ENCODE assay signal across 1 cellular context in the genomic region with DNA sequence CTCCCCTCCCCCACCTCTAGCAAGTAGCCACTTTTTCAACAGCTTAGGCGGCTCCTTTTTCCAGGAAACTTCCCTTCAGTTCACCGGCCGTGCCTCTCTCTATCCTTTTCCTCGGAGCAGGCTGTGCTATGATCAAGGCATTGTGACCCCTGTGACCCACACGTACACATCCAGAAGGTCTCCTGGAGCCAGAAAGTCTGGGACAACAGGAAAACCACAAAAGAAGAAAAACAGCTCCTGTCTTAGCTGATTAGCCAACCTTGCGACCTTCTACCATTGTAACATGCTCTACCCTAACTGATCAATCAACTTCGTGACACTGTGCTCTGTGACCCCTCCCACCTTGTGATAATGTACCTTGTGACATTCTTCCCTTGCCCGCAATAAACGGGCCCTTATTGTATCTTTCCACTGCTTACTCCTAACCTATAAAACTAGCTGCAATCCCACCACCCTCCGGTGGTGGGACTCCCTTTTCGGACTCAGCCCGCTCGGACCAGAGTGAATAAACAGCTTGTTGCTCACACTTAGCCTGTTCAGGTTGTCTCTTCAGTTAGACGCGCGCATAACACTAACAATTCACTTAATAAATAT.
TF ChIP-seq lines count a peak whose summit lies in the region.

No MANE protein-coding gene starts in this region.

TF ChIP-seq in HepG2, 621 proteins besides CTCF, POLR2A, EP300 and RAD21 (continued from another document and continues in another):
- TF ChIP-seq, protein P1, sequence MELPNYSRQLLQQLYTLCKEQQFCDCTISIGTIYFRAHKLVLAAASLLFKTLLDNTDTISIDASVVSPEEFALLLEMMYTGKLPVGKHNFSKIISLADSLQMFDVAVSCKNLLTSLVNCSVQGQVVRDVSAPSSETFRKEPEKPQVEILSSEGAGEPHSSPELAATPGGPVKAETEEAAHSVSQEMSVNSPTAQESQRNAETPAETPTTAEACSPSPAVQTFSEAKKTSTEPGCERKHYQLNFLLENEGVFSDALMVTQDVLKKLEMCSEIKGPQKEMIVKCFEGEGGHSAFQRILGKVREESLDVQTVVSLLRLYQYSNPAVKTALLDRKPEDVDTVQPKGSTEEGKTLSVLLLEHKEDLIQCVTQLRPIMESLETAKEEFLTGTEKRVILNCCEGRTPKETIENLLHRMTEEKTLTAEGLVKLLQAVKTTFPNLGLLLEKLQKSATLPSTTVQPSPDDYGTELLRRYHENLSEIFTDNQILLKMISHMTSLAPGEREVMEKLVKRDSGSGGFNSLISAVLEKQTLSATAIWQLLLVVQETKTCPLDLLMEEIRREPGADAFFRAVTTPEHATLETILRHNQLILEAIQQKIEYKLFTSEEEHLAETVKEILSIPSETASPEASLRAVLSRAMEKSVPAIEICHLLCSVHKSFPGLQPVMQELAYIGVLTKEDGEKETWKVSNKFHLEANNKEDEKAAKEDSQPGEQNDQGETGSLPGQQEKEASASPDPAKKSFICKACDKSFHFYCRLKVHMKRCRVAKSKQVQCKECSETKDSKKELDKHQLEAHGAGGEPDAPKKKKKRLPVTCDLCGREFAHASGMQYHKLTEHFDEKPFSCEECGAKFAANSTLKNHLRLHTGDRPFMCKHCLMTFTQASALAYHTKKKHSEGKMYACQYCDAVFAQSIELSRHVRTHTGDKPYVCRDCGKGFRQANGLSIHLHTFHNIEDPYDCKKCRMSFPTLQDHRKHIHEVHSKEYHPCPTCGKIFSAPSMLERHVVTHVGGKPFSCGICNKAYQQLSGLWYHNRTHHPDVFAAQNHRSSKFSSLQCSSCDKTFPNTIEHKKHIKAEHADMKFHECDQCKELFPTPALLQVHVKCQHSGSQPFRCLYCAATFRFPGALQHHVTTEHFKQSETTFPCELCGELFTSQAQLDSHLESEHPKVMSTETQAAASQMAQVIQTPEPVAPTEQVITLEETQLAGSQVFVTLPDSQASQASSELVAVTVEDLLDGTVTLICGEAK (IDR thresholded peaks at IDR 0.05), result no peak
- TF ChIP-seq, protein P1 (CRISPR knock-in tag; IDR thresholded peaks at IDR 0.05), result no peak
- TF ChIP-seq, protein P2, sequence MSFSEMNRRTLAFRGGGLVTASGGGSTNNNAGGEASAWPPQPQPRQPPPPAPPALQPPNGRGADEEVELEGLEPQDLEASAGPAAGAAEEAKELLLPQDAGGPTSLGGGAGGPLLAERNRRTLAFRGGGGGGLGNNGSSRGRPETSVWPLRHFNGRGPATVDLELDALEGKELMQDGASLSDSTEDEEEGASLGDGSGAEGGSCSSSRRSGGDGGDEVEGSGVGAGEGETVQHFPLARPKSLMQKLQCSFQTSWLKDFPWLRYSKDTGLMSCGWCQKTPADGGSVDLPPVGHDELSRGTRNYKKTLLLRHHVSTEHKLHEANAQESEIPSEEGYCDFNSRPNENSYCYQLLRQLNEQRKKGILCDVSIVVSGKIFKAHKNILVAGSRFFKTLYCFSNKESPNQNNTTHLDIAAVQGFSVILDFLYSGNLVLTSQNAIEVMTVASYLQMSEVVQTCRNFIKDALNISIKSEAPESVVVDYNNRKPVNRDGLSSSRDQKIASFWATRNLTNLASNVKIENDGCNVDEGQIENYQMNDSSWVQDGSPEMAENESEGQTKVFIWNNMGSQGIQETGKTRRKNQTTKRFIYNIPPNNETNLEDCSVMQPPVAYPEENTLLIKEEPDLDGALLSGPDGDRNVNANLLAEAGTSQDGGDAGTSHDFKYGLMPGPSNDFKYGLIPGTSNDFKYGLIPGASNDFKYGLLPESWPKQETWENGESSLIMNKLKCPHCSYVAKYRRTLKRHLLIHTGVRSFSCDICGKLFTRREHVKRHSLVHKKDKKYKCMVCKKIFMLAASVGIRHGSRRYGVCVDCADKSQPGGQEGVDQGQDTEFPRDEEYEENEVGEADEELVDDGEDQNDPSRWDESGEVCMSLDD (CRISPR knock-in tag; IDR thresholded peaks at IDR 0.05; ENCODE audit: borderline replicate concordance), result no peak
- TF ChIP-seq ZNF17 (CRISPR knock-in tag; IDR thresholded peaks at IDR 0.05) (no peak), ZNF660 (CRISPR knock-in tag; IDR thresholded peaks at IDR 0.05; ENCODE audit: borderline replicate concordance, low read depth) (no peak), ZBTB3 (CRISPR knock-in tag; IDR thresholded peaks at IDR 0.05; ENCODE audit: borderline replicate concordance, low read depth) (no peak), KDM5B (CRISPR knock-in tag; IDR thresholded peaks at IDR 0.05; ENCODE audit: borderline replicate concordance) (peak; percentile 46; the same call in 1 of the 2 replicates), ZNF605 (CRISPR knock-in tag; IDR thresholded peaks at IDR 0.05) (no peak), ZNF746 (CRISPR knock-in tag; IDR thresholded peaks at IDR 0.05) (no peak), BRD4 (CRISPR knock-in tag; IDR thresholded peaks at IDR 0.05) (peak; percentile 48; the same call in 1 of the 2 replicates), PAWR (CRISPR knock-in tag; IDR thresholded peaks at IDR 0.05; ENCODE audit: borderline replicate concordance) (no peak), JUNB (CRISPR knock-in tag; IDR thresholded peaks at IDR 0.05; ENCODE audit: borderline replicate concordance) (no peak), ZNF841 (CRISPR knock-in tag; IDR thresholded peaks at IDR 0.05; ENCODE audit: borderline replicate concordance) (no peak), ZSCAN20 (CRISPR knock-in tag; IDR thresholded peaks at IDR 0.05; ENCODE audit: borderline replicate concordance) (0 out of 2 replicates have a peak, but pooled peaks have one; percentile 35), ZNF556 (CRISPR knock-in tag; IDR thresholded peaks at IDR 0.05; ENCODE audit: borderline replicate concordance) (no peak; the same call in 1 of the 2 replicates), SMAD3 (CRISPR knock-in tag; IDR thresholded peaks at IDR 0.05) (no peak; the same call in 1 of the 2 replicates), ZNF775 (CRISPR knock-in tag; IDR thresholded peaks at IDR 0.05; ENCODE audit: borderline replicate concordance) (no peak), ELF4 (CRISPR knock-in tag; IDR thresholded peaks at IDR 0.05; ENCODE audit: borderline replicate concordance) (0 out of 2 replicates have a peak, but pooled peaks have one; percentile 45), ZNF205 (CRISPR knock-in tag; IDR thresholded peaks at IDR 0.05) (no peak), ZNF552 (CRISPR knock-in tag; IDR thresholded peaks at IDR 0.05; ENCODE audit: borderline replicate concordance) (no peak), ZNF30 (CRISPR knock-in tag; IDR thresholded peaks at IDR 0.05) (no peak), ZIK1 (CRISPR knock-in tag; IDR thresholded peaks at IDR 0.05; ENCODE audit: borderline replicate concordance, low read depth) (no peak), ZBTB42 (CRISPR knock-in tag; IDR thresholded peaks at IDR 0.05) (no peak), SCMH1 (CRISPR knock-in tag; IDR thresholded peaks at IDR 0.05; ENCODE audit: borderline replicate concordance) (no peak), ZNF24 (IDR thresholded peaks at IDR 0.05) (no peak), POLR2AphosphoS2 (IDR thresholded peaks at IDR 0.05; ENCODE audit: low read depth, low read length) (no peak), ZSCAN31 (CRISPR knock-in tag; IDR thresholded peaks at IDR 0.05; ENCODE audit: low read depth) (peak; percentile 35), ATRX (CRISPR knock-in tag; IDR thresholded peaks at IDR 0.05; ENCODE audit: borderline replicate concordance) (no peak), ZKSCAN8 (CRISPR knock-in tag; IDR thresholded peaks at IDR 0.05; ENCODE audit: borderline replicate concordance) (0 out of 2 replicates have a peak, but pooled peaks have one; percentile 22), SYNCRIP (IDR thresholded peaks at IDR 0.05; ENCODE audit: insufficient read depth, low read depth, low read length) (no peak), SIX4 (CRISPR knock-in tag; IDR thresholded peaks at IDR 0.05) (peak; percentile 67; the same call in 1 of the 2 replicates), ZNF34 (CRISPR knock-in tag; IDR thresholded peaks at IDR 0.05; ENCODE audit: borderline replicate concordance) (no peak), NFKBIZ (CRISPR knock-in tag; IDR thresholded peaks at IDR 0.05) (no peak), ZBTB1 (CRISPR knock-in tag; IDR thresholded peaks at IDR 0.05; ENCODE audit: borderline replicate concordance) (no peak), YEATS2 (CRISPR knock-in tag; IDR thresholded peaks at IDR 0.05; ENCODE audit: borderline replicate concordance) (peak; percentile 53; the same call in 1 of the 2 replicates), NPAS2 (CRISPR knock-in tag; IDR thresholded peaks at IDR 0.05; ENCODE audit: borderline replicate concordance) (no peak), SP4 (CRISPR knock-in tag; IDR thresholded peaks at IDR 0.05) (peak; percentile 45; the same call in 1 of the 2 replicates), ZNF547 (CRISPR knock-in tag; IDR thresholded peaks at IDR 0.05) (peak; percentile 67), ZNF121 (CRISPR knock-in tag; IDR thresholded peaks at IDR 0.05) (no peak), ZC3H4 (CRISPR knock-in tag; IDR thresholded peaks at IDR 0.05; ENCODE audit: borderline replicate concordance) (no peak), ZNF441 (CRISPR knock-in tag; IDR thresholded peaks at IDR 0.05; ENCODE audit: borderline replicate concordance) (no peak)
- TF ChIP-seq, protein P3, sequence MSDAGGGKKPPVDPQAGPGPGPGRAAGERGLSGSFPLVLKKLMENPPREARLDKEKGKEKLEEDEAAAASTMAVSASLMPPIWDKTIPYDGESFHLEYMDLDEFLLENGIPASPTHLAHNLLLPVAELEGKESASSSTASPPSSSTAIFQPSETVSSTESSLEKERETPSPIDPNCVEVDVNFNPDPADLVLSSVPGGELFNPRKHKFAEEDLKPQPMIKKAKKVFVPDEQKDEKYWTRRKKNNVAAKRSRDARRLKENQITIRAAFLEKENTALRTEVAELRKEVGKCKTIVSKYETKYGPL (CRISPR knock-in tag; IDR thresholded peaks at IDR 0.05), result no peak
- TF ChIP-seq, protein P4, sequence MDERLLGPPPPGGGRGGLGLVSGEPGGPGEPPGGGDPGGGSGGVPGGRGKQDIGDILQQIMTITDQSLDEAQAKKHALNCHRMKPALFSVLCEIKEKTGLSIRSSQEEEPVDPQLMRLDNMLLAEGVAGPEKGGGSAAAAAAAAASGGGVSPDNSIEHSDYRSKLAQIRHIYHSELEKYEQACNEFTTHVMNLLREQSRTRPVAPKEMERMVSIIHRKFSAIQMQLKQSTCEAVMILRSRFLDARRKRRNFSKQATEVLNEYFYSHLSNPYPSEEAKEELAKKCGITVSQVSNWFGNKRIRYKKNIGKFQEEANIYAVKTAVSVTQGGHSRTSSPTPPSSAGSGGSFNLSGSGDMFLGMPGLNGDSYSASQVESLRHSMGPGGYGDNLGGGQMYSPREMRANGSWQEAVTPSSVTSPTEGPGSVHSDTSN (CRISPR knock-in tag; IDR thresholded peaks at IDR 0.05), result no peak
- TF ChIP-seq, protein P5, sequence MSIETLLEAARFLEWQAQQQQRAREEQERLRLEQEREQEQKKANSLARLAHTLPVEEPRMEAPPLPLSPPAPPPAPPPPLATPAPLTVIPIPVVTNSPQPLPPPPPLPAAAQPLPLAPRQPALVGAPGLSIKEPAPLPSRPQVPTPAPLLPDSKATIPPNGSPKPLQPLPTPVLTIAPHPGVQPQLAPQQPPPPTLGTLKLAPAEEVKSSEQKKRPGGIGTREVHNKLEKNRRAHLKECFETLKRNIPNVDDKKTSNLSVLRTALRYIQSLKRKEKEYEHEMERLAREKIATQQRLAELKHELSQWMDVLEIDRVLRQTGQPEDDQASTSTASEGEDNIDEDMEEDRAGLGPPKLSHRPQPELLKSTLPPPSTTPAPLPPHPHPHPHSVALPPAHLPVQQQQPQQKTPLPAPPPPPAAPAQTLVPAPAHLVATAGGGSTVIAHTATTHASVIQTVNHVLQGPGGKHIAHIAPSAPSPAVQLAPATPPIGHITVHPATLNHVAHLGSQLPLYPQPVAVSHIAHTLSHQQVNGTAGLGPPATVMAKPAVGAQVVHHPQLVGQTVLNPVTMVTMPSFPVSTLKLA (IDR thresholded peaks at IDR 0.05), result 0 out of 2 replicates have a peak, but pooled peaks have one; percentile 14
- TF ChIP-seq, protein P6, sequence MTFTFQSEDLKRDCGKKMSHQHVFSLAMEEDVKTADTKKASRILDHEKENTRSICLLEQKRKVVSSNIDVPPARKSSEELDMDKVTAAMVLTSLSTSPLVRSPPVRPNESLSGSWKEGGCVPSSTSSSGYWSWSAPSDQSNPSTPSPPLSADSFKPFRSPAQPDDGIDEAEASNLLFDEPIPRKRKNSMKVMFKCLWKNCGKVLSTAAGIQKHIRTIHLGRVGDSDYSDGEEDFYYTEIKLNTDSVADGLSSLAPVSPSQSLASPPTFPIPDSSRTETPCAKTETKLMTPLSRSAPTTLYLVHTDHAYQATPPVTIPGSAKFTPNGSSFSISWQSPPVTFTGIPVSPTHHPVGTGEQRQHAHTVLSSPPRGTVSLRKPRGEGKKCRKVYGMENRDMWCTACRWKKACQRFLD (CRISPR knock-in tag; IDR thresholded peaks at IDR 0.05; ENCODE audit: borderline replicate concordance), result no peak
